ENCODE assay signal across 1 cellular context in genomic region chr19:704447-704741, GRCh38.
TF ChIP-seq lines count a peak whose summit lies in the region.

No MANE protein-coding gene starts in this region.

TF ChIP-seq in HepG2, 621 proteins besides CTCF, POLR2A, EP300 and RAD21 (continues in another document):
- TF ChIP-seq CSRNP1 (CRISPR knock-in tag; IDR thresholded peaks at IDR 0.05): peak; percentile 78; the same call in 1 of the 2 replicates
- no peak for TF ChIP-seq ZNF460 (CRISPR knock-in tag; IDR thresholded peaks at IDR 0.05; ENCODE audit: borderline replicate concordance)
- 0 out of 2 replicates have a peak, but pooled peaks have one; percentile 41 for TF ChIP-seq MYC (CRISPR knock-in tag; IDR thresholded peaks at IDR 0.05; ENCODE audit: borderline replicate concordance)
- TF ChIP-seq, protein P1, sequence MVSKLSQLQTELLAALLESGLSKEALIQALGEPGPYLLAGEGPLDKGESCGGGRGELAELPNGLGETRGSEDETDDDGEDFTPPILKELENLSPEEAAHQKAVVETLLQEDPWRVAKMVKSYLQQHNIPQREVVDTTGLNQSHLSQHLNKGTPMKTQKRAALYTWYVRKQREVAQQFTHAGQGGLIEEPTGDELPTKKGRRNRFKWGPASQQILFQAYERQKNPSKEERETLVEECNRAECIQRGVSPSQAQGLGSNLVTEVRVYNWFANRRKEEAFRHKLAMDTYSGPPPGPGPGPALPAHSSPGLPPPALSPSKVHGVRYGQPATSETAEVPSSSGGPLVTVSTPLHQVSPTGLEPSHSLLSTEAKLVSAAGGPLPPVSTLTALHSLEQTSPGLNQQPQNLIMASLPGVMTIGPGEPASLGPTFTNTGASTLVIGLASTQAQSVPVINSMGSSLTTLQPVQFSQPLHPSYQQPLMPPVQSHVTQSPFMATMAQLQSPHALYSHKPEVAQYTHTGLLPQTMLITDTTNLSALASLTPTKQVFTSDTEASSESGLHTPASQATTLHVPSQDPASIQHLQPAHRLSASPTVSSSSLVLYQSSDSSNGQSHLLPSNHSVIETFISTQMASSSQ (IDR thresholded peaks at IDR 0.05; ENCODE audit: low read depth): no peak
- TF ChIP-seq, protein P1 (CRISPR knock-in tag; IDR thresholded peaks at IDR 0.05; ENCODE audit: borderline replicate concordance): no peak
- peak; percentile 56; the same call in 1 of the 2 replicates for TF ChIP-seq ZKSCAN5 (CRISPR knock-in tag; IDR thresholded peaks at IDR 0.05)
- TF ChIP-seq MIXL1 (CRISPR knock-in tag; IDR thresholded peaks at IDR 0.05): no peak
- TF ChIP-seq SATB2 (CRISPR knock-in tag; IDR thresholded peaks at IDR 0.05): no peak
- 0 out of 2 replicates have a peak, but pooled peaks have one; percentile 31 for TF ChIP-seq RBAK (CRISPR knock-in tag; IDR thresholded peaks at IDR 0.05)
- 0 out of 2 replicates have a peak, but pooled peaks have one; percentile 29 for TF ChIP-seq RFXAP (CRISPR knock-in tag; IDR thresholded peaks at IDR 0.05; ENCODE audit: borderline replicate concordance)
- TF ChIP-seq ZNF790 (CRISPR knock-in tag; IDR thresholded peaks at IDR 0.05; ENCODE audit: borderline replicate concordance): peak; percentile 48; the same call in 1 of the 2 replicates
- TF ChIP-seq ZNF501 (CRISPR knock-in tag; IDR thresholded peaks at IDR 0.05): peak; percentile 49; the same call in 1 of the 2 replicates
- TF ChIP-seq ZNF333 (CRISPR knock-in tag; IDR thresholded peaks at IDR 0.05; ENCODE audit: borderline replicate concordance): 0 out of 2 replicates have a peak, but pooled peaks have one; percentile 36
- TF ChIP-seq HOMEZ (CRISPR knock-in tag; IDR thresholded peaks at IDR 0.05; ENCODE audit: low read depth): no peak
- TF ChIP-seq ZMYM3 (CRISPR knock-in tag; IDR thresholded peaks at IDR 0.05): peak; percentile 52; the same call in 1 of the 2 replicates
- TF ChIP-seq SNAPC2 (CRISPR knock-in tag; IDR thresholded peaks at IDR 0.05): 0 out of 2 replicates have a peak, but pooled peaks have one; percentile 52
- 0 out of 2 replicates have a peak, but pooled peaks have one; percentile 38 for TF ChIP-seq ZNF816 (CRISPR knock-in tag; IDR thresholded peaks at IDR 0.05; ENCODE audit: borderline replicate concordance)
- TF ChIP-seq NR3C1 (CRISPR knock-in tag; IDR thresholded peaks at IDR 0.05): no peak
- TF ChIP-seq ZNF766 (CRISPR knock-in tag; IDR thresholded peaks at IDR 0.05; ENCODE audit: borderline replicate concordance): no peak
- TF ChIP-seq ZNF530 (CRISPR knock-in tag; IDR thresholded peaks at IDR 0.05; ENCODE audit: low read depth): no peak
- TF ChIP-seq, protein P2, sequence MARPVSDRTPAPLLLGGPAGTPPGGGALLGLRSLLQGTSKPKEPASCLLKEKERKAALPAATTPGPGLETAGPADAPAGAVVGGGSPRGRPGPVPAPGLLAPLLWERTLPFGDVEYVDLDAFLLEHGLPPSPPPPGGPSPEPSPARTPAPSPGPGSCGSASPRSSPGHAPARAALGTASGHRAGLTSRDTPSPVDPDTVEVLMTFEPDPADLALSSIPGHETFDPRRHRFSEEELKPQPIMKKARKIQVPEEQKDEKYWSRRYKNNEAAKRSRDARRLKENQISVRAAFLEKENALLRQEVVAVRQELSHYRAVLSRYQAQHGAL (CRISPR knock-in tag; IDR thresholded peaks at IDR 0.05; ENCODE audit: not compliant biosample characterization): no peak
- TF ChIP-seq PCBP2 (optimal IDR thresholded peaks at IDR 0.05; ENCODE audit: low read depth, low read length, poor library complexity, severe bottlenecking): no peak
- TF ChIP-seq ZNF83 (CRISPR knock-in tag; IDR thresholded peaks at IDR 0.05; ENCODE audit: borderline replicate concordance): 0 out of 2 replicates have a peak, but pooled peaks have one; percentile 28
- TF ChIP-seq PAF1 (CRISPR knock-in tag; IDR thresholded peaks at IDR 0.05): no peak
- 0 out of 2 replicates have a peak, but pooled peaks have one; percentile 63 for TF ChIP-seq NRL (CRISPR knock-in tag; IDR thresholded peaks at IDR 0.05; ENCODE audit: borderline replicate concordance)
- no peak for TF ChIP-seq MBNL3 (CRISPR knock-in tag; conservative IDR thresholded peaks at IDR 0.05)
- TF ChIP-seq ZNF770 (CRISPR knock-in tag; IDR thresholded peaks at IDR 0.05): no peak
- no peak for TF ChIP-seq EED (CRISPR knock-in tag; IDR thresholded peaks at IDR 0.05)
- no peak for TF ChIP-seq LCORL (IDR thresholded peaks at IDR 0.05)
- 0 out of 2 replicates have a peak, but pooled peaks have one; percentile 29 for TF ChIP-seq LCORL (CRISPR knock-in tag; IDR thresholded peaks at IDR 0.05)
- TF ChIP-seq KDM5B (CRISPR knock-in tag; IDR thresholded peaks at IDR 0.05; ENCODE audit: borderline replicate concordance): peak; percentile 64; the same call in 1 of the 2 replicates
- TF ChIP-seq ZMYM4 (CRISPR knock-in tag; IDR thresholded peaks at IDR 0.05): 0 out of 2 replicates have a peak, but pooled peaks have one; percentile 52
- 0 out of 2 replicates have a peak, but pooled peaks have one; percentile 1 for TF ChIP-seq ZNF264 (CRISPR knock-in tag; IDR thresholded peaks at IDR 0.05)
- TF ChIP-seq PBX2 (CRISPR knock-in tag; IDR thresholded peaks at IDR 0.05): no peak
- TF ChIP-seq ZNF282 (IDR thresholded peaks at IDR 0.05; ENCODE audit: partially characterized antibody): no peak
- no peak for TF ChIP-seq SMYD3 (CRISPR knock-in tag; IDR thresholded peaks at IDR 0.05)
- TF ChIP-seq PCBP1 (IDR thresholded peaks at IDR 0.05; ENCODE audit: borderline replicate concordance, low read depth, low read length): no peak
- peak; percentile 68; the same call in 1 of the 2 replicates for TF ChIP-seq BORCS8-MEF2B (CRISPR knock-in tag; IDR thresholded peaks at IDR 0.05)
- TF ChIP-seq SMAD1 (CRISPR knock-in tag; IDR thresholded peaks at IDR 0.05; ENCODE audit: borderline replicate concordance, low read depth): no peak
- no peak for TF ChIP-seq GABPA (IDR thresholded peaks at IDR 0.05; ENCODE audit: low read depth, low read length)
- TF ChIP-seq GABPA (CRISPR knock-in tag; IDR thresholded peaks at IDR 0.05; ENCODE audit: low read depth): no peak
- no peak for TF ChIP-seq HOXD1 (CRISPR knock-in tag; IDR thresholded peaks at IDR 0.05)
- no peak for TF ChIP-seq ZNF331 (CRISPR knock-in tag; IDR thresholded peaks at IDR 0.05)
- TF ChIP-seq ZFP82 (CRISPR knock-in tag; IDR thresholded peaks at IDR 0.05; ENCODE audit: borderline replicate concordance): 0 out of 2 replicates have a peak, but pooled peaks have one; percentile 44
- no peak for TF ChIP-seq ZFP36 (IDR thresholded peaks at IDR 0.05; ENCODE audit: borderline replicate concordance, low read depth, low read length, partially characterized antibody)
- no peak for TF ChIP-seq SP5 (CRISPR knock-in tag; IDR thresholded peaks at IDR 0.05; ENCODE audit: borderline replicate concordance, low read depth)
- no peak for TF ChIP-seq HNF4A (CRISPR knock-in tag; IDR thresholded peaks at IDR 0.05)
- 0 out of 2 replicates have a peak, but pooled peaks have one; percentile 0 for TF ChIP-seq ZBTB33 (CRISPR knock-in tag; IDR thresholded peaks at IDR 0.05)
- TF ChIP-seq MAZ (IDR thresholded peaks at IDR 0.05; ENCODE audit: borderline replicate concordance, low read depth, low read length): no peak
- TF ChIP-seq MAZ (CRISPR knock-in tag; IDR thresholded peaks at IDR 0.05; ENCODE audit: low read depth): 0 out of 2 replicates have a peak, but pooled peaks have one; percentile 57
- TF ChIP-seq ZFYVE20 (CRISPR knock-in tag; IDR thresholded peaks at IDR 0.05; ENCODE audit: borderline replicate concordance, low read depth): no peak
- 0 out of 2 replicates have a peak, but pooled peaks have one; percentile 49 for TF ChIP-seq CAMTA2 (CRISPR knock-in tag; IDR thresholded peaks at IDR 0.05; ENCODE audit: borderline replicate concordance)
- TF ChIP-seq NBN (conservative IDR thresholded peaks at IDR 0.05): no peak
- TF ChIP-seq PTBP1 (IDR thresholded peaks at IDR 0.05; ENCODE audit: low read depth, low read length, poor library complexity, severe bottlenecking): no peak
- no peak; the same call in 1 of the 2 replicates for TF ChIP-seq NFKB2 (CRISPR knock-in tag; IDR thresholded peaks at IDR 0.05; ENCODE audit: borderline replicate concordance)
- TF ChIP-seq ZNF670 (CRISPR knock-in tag; IDR thresholded peaks at IDR 0.05; ENCODE audit: borderline replicate concordance): 0 out of 2 replicates have a peak, but pooled peaks have one; percentile 62
- TF ChIP-seq MIER3 (CRISPR knock-in tag; IDR thresholded peaks at IDR 0.05; ENCODE audit: borderline replicate concordance): 0 out of 2 replicates have a peak, but pooled peaks have one; percentile 3
- TF ChIP-seq, protein P3, sequence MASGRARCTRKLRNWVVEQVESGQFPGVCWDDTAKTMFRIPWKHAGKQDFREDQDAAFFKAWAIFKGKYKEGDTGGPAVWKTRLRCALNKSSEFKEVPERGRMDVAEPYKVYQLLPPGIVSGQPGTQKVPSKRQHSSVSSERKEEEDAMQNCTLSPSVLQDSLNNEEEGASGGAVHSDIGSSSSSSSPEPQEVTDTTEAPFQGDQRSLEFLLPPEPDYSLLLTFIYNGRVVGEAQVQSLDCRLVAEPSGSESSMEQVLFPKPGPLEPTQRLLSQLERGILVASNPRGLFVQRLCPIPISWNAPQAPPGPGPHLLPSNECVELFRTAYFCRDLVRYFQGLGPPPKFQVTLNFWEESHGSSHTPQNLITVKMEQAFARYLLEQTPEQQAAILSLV (CRISPR knock-in tag; IDR thresholded peaks at IDR 0.05; ENCODE audit: borderline replicate concordance): no peak
